ENCODE assay signal across 1 cellular context in the genomic region with DNA sequence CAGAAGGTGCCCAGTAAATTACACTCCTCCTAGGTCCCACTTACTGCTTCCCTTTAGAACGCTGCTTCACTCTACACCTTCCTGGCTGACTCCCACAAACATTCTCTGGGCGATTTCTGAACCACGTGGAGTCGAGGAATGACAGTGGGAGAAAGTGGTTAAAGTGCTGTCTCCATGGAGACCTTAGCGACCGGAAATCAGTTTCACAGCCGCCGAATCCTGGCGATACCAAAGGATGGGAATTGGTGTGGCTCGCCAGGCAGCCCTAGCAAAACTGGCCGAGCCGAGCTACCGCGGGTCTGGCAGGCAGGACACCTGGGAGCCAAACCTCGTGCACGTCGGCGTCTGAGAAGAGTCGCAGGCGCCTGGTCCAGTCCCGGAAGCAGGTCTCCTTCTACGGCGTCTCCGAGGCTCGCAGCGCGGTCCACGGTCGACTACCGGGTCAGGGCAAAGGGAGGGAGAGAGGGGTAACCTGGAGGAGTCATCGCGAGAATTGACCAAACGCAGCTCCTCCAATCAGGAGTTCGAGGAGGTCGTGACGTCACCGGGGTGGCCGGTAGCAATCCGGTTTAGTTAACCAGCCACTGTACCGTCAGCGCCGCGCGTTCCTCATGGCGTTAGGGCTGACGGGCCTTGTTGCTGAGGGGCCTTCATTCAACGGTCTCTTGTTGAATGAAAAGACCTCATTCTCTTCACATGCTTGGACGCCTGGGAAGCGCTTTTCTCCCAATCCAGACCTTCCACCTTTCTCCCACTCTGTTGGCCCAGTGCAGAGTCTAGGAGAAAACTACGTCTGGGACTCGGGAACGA.
A peak's percentile ranks its signal among the peaks of the same experiment; 100 is the strongest.
TF ChIP-seq lines count a peak whose summit lies in the region.

A gene with protein sequence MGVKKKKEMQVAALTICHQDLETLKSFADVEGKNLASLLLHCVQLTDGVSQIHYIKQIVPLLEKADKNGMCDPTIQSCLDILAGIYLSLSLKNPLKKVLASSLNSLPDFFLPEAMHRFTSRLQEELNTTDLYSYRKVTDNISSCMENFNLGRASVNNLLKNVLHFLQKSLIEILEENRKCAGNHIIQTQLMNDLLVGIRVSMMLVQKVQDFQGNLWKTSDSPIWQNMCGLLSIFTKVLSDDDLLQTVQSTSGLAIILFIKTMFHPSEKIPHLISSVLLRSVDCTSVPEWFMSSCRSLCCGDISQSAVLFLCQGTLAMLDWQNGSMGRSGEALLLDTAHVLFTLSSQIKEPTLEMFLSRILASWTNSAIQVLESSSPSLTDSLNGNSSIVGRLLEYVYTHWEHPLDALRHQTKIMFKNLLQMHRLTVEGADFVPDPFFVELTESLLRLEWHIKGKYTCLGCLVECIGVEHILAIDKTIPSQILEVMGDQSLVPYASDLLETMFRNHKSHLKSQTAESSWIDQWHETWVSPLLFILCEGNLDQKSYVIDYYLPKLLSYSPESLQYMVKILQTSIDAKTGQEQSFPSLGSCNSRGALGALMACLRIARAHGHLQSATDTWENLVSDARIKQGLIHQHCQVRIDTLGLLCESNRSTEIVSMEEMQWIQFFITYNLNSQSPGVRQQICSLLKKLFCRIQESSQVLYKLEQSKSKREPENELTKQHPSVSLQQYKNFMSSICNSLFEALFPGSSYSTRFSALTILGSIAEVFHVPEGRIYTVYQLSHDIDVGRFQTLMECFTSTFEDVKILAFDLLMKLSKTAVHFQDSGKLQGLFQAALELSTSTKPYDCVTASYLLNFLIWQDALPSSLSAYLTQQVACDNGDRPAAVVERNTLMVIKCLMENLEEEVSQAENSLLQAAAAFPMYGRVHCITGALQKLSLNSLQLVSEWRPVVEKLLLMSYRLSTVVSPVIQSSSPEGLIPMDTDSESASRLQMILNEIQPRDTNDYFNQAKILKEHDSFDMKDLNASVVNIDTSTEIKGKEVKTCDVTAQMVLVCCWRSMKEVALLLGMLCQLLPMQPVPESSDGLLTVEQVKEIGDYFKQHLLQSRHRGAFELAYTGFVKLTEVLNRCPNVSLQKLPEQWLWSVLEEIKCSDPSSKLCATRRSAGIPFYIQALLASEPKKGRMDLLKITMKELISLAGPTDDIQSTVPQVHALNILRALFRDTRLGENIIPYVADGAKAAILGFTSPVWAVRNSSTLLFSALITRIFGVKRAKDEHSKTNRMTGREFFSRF (N-terminal part only) (minus strand): TSS at position 436 of the 810 bp plus-strand sequence. CDS start 3,646 bp downstream, outside the sequence.

TF ChIP-seq in HepG2, 621 proteins besides CTCF, POLR2A, EP300 and RAD21 (continued from another document and continues in another):
- TF ChIP-seq, protein P1, sequence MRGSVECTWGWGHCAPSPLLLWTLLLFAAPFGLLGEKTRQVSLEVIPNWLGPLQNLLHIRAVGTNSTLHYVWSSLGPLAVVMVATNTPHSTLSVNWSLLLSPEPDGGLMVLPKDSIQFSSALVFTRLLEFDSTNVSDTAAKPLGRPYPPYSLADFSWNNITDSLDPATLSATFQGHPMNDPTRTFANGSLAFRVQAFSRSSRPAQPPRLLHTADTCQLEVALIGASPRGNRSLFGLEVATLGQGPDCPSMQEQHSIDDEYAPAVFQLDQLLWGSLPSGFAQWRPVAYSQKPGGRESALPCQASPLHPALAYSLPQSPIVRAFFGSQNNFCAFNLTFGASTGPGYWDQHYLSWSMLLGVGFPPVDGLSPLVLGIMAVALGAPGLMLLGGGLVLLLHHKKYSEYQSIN (CRISPR knock-in tag; IDR thresholded peaks at IDR 0.05; ENCODE audit: borderline replicate concordance), result no peak
- TF ChIP-seq ZNF274 (CRISPR knock-in tag; IDR thresholded peaks at IDR 0.05) (peak; percentile 88), ZZZ3 (CRISPR knock-in tag; IDR thresholded peaks at IDR 0.05; ENCODE audit: borderline replicate concordance) (peak; percentile 91), AGO1 (IDR thresholded peaks at IDR 0.05; ENCODE audit: low read depth, low read length, poor library complexity, severe bottlenecking) (peak; percentile 78), FOXO1 (CRISPR knock-in tag; IDR thresholded peaks at IDR 0.05) (peak; percentile 61), REST (IDR thresholded peaks at IDR 0.05; ENCODE audit: borderline replicate concordance in 1 of 2, low read depth in 1 of 2, low read length in 2 of 2) (peak in 1 of 2 experiments; percentile 45; a peak in 1 of 4 replicates), RARG (CRISPR knock-in tag; IDR thresholded peaks at IDR 0.05; ENCODE audit: low read depth) (no peak), POLR2AphosphoS5 (IDR thresholded peaks at IDR 0.05; ENCODE audit: low read depth, low read length) (peak; percentile 100), ZFP36L1 (CRISPR knock-in tag; IDR thresholded peaks at IDR 0.05) (peak; percentile 91), ZSCAN22 (CRISPR knock-in tag; IDR thresholded peaks at IDR 0.05) (no peak), ZNF607 (CRISPR knock-in tag; IDR thresholded peaks at IDR 0.05; ENCODE audit: borderline replicate concordance) (peak; percentile 95), GABPB1 (CRISPR knock-in tag; IDR thresholded peaks at IDR 0.05) (peak; percentile 98), E2F5 (CRISPR knock-in tag; conservative IDR thresholded peaks at IDR 0.05) (peak; percentile 23; the same call in 1 of the 2 replicates), YEATS4 (CRISPR knock-in tag; IDR thresholded peaks at IDR 0.05; ENCODE audit: borderline replicate concordance) (peak; percentile 97), MEF2D (CRISPR knock-in tag; IDR thresholded peaks at IDR 0.05) (peak; percentile 82), SUZ12 (IDR thresholded peaks at IDR 0.05; ENCODE audit: low read depth, low read length) (no peak), ZNF550 (CRISPR knock-in tag; IDR thresholded peaks at IDR 0.05; ENCODE audit: borderline replicate concordance) (no peak; the same call in 1 of the 2 replicates), ZNF552 (CRISPR knock-in tag; IDR thresholded peaks at IDR 0.05; ENCODE audit: borderline replicate concordance) (peak; percentile 93; the same call in 1 of the 2 replicates), RBFOX2 (IDR thresholded peaks at IDR 0.05; ENCODE audit: low read depth, low read length) (peak; percentile 91), ZNF776 (CRISPR knock-in tag; IDR thresholded peaks at IDR 0.05) (peak; percentile 86; the same call in 1 of the 2 replicates), ZNF83 (CRISPR knock-in tag; IDR thresholded peaks at IDR 0.05; ENCODE audit: borderline replicate concordance) (0 out of 2 replicates have a peak, but pooled peaks have one; percentile 21), ZBTB42 (CRISPR knock-in tag; IDR thresholded peaks at IDR 0.05) (peak; percentile 93), ZFP91 (CRISPR knock-in tag; IDR thresholded peaks at IDR 0.05; ENCODE audit: borderline replicate concordance) (peak; percentile 96), SOX6 (IDR thresholded peaks at IDR 0.05) (no peak), SOX6 (CRISPR knock-in tag; IDR thresholded peaks at IDR 0.05) (peak; percentile 76), CREM (IDR thresholded peaks at IDR 0.05) (peak; percentile 97), CREM (CRISPR knock-in tag; IDR thresholded peaks at IDR 0.05) (no peak), ZNF563 (CRISPR knock-in tag; IDR thresholded peaks at IDR 0.05) (peak; percentile 71; the same call in 1 of the 2 replicates), PHF8 (CRISPR knock-in tag; IDR thresholded peaks at IDR 0.05) (peak; percentile 94), ZNF557 (CRISPR knock-in tag; IDR thresholded peaks at IDR 0.05) (no peak; the same call in none of the 2 replicates), YY1 (IDR thresholded peaks at IDR 0.05; ENCODE audit: insufficient read depth, insufficient replicate concordance, low read depth, low read length) (peak; percentile 85), FOXK2 (IDR thresholded peaks at IDR 0.05) (no peak), ZNF20 (CRISPR knock-in tag; IDR thresholded peaks at IDR 0.05) (no peak), HDAC1 (CRISPR knock-in tag; IDR thresholded peaks at IDR 0.05) (peak; percentile 98), ELF4 (CRISPR knock-in tag; IDR thresholded peaks at IDR 0.05; ENCODE audit: borderline replicate concordance) (no peak), HNRNPUL1 (IDR thresholded peaks at IDR 0.05; ENCODE audit: low read depth, low read length) (no peak), U2AF1 (optimal IDR thresholded peaks at IDR 0.05; ENCODE audit: low read depth, low read length) (peak; percentile 92), SRY (CRISPR knock-in tag; IDR thresholded peaks at IDR 0.05) (no peak; the same call in 1 of the 2 replicates), ZNF562 (CRISPR knock-in tag; IDR thresholded peaks at IDR 0.05; ENCODE audit: borderline replicate concordance) (no peak), AKAP8 (CRISPR knock-in tag; IDR thresholded peaks at IDR 0.05) (no peak), DMAP1 (CRISPR knock-in tag; IDR thresholded peaks at IDR 0.05) (peak; percentile 95), ZNF282 (IDR thresholded peaks at IDR 0.05; ENCODE audit: partially characterized antibody) (no peak), ZNF547 (CRISPR knock-in tag; IDR thresholded peaks at IDR 0.05) (peak; percentile 91), HDAC2 (CRISPR knock-in tag; IDR thresholded peaks at IDR 0.05) (peak; percentile 87)
- TF ChIP-seq, protein P2, sequence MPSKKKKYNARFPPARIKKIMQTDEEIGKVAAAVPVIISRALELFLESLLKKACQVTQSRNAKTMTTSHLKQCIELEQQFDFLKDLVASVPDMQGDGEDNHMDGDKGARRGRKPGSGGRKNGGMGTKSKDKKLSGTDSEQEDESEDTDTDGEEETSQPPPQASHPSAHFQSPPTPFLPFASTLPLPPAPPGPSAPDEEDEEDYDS (CRISPR knock-in tag; IDR thresholded peaks at IDR 0.05), result peak; percentile 90
- TF ChIP-seq, protein P3, sequence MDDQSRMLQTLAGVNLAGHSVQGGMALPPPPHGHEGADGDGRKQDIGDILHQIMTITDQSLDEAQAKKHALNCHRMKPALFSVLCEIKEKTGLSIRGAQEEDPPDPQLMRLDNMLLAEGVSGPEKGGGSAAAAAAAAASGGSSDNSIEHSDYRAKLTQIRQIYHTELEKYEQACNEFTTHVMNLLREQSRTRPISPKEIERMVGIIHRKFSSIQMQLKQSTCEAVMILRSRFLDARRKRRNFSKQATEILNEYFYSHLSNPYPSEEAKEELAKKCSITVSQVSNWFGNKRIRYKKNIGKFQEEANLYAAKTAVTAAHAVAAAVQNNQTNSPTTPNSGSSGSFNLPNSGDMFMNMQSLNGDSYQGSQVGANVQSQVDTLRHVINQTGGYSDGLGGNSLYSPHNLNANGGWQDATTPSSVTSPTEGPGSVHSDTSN (CRISPR knock-in tag; IDR thresholded peaks at IDR 0.05; ENCODE audit: borderline replicate concordance), result no peak
- TF ChIP-seq, protein P4, sequence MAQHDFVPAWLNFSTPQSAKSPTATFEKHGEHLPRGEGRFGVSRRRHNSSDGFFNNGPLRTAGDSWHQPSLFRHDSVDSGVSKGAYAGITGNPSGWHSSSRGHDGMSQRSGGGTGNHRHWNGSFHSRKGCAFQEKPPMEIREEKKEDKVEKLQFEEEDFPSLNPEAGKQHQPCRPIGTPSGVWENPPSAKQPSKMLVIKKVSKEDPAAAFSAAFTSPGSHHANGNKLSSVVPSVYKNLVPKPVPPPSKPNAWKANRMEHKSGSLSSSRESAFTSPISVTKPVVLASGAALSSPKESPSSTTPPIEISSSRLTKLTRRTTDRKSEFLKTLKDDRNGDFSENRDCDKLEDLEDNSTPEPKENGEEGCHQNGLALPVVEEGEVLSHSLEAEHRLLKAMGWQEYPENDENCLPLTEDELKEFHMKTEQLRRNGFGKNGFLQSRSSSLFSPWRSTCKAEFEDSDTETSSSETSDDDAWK (CRISPR knock-in tag; IDR thresholded peaks at IDR 0.05), result no peak
- TF ChIP-seq, protein P5, sequence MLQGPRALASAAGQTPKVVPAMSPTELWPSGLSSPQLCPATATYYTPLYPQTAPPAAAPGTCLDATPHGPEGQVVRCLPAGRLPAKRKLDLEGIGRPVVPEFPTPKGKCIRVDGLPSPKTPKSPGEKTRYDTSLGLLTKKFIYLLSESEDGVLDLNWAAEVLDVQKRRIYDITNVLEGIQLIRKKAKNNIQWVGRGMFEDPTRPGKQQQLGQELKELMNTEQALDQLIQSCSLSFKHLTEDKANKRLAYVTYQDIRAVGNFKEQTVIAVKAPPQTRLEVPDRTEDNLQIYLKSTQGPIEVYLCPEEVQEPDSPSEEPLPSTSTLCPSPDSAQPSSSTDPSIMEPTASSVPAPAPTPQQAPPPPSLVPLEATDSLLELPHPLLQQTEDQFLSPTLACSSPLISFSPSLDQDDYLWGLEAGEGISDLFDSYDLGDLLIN (CRISPR knock-in tag; IDR thresholded peaks at IDR 0.05; ENCODE audit: borderline replicate concordance), result peak; percentile 93; the same call in 1 of the 2 replicates
